2 cellular contexts compared by ENCODE assay signal in the genomic region with DNA sequence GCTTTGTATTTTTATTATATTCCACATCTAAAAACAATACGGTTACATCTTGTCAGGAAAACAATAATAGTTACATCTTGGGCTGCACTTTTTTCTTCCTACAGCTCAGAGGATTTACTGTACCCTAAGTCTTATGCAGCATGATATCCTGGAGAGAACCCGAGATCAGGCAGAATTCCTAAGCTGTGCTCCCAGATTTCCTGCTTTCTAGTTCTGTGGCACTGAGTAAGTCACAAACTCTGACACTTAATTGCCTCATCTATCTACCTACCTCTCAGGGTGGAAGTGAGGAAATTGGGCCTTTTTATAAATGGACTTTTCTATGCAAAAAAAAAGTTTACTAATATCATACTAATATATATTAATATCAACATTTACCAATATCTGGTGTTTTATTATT.
TF ChIP-seq lines count a peak whose summit lies in the region.

No MANE protein-coding gene starts in this region.

TF ChIP-seq in SK-N-SH treated with all-trans-retinoic acid at 6 μM for 48 hours, 23 proteins besides CTCF, POLR2A, EP300 and RAD21 (continued from another document):
- TF ChIP-seq POU6F1 (CRISPR knock-in tag; IDR thresholded peaks at IDR 0.05; ENCODE audit: borderline replicate concordance, low read depth) (no peak), BACH2 (CRISPR knock-in tag; IDR thresholded peaks at IDR 0.05; ENCODE audit: borderline replicate concordance) (no peak), TOX (CRISPR knock-in tag; IDR thresholded peaks at IDR 0.05; ENCODE audit: borderline replicate concordance) (no peak), ZNF70 (CRISPR knock-in tag; IDR thresholded peaks at IDR 0.05) (no peak), ZFP3 (CRISPR knock-in tag; IDR thresholded peaks at IDR 0.05) (no peak)

TF ChIP-seq in SK-N-SH, 30 proteins besides CTCF, POLR2A, EP300 and RAD21 (continued from another document):
- TF ChIP-seq RFX5 (IDR thresholded peaks at IDR 0.05; ENCODE audit: low read length) (no peak), SIN3A (IDR thresholded peaks at IDR 0.05; ENCODE audit: borderline replicate concordance, low read depth, low read length) (no peak), PBX3 (IDR thresholded peaks at IDR 0.05) (no peak), MXI1 (IDR thresholded peaks at IDR 0.05; ENCODE audit: low read depth, low read length) (no peak), EZH2phosphoT487 (IDR thresholded peaks at IDR 0.05; ENCODE audit: borderline replicate concordance, low read depth) (no peak), SMC3 (IDR thresholded peaks at IDR 0.05; ENCODE audit: low read depth, low read length) (no peak), FOXJ3 (CRISPR knock-in tag; IDR thresholded peaks at IDR 0.05) (no peak), CHD2 (IDR thresholded peaks at IDR 0.05; ENCODE audit: low read length, partially characterized antibody) (no peak), JUND (IDR thresholded peaks at IDR 0.05) (no peak), ELF1 (IDR thresholded peaks at IDR 0.05) (no peak)
- TF ChIP-seq, protein P1, sequence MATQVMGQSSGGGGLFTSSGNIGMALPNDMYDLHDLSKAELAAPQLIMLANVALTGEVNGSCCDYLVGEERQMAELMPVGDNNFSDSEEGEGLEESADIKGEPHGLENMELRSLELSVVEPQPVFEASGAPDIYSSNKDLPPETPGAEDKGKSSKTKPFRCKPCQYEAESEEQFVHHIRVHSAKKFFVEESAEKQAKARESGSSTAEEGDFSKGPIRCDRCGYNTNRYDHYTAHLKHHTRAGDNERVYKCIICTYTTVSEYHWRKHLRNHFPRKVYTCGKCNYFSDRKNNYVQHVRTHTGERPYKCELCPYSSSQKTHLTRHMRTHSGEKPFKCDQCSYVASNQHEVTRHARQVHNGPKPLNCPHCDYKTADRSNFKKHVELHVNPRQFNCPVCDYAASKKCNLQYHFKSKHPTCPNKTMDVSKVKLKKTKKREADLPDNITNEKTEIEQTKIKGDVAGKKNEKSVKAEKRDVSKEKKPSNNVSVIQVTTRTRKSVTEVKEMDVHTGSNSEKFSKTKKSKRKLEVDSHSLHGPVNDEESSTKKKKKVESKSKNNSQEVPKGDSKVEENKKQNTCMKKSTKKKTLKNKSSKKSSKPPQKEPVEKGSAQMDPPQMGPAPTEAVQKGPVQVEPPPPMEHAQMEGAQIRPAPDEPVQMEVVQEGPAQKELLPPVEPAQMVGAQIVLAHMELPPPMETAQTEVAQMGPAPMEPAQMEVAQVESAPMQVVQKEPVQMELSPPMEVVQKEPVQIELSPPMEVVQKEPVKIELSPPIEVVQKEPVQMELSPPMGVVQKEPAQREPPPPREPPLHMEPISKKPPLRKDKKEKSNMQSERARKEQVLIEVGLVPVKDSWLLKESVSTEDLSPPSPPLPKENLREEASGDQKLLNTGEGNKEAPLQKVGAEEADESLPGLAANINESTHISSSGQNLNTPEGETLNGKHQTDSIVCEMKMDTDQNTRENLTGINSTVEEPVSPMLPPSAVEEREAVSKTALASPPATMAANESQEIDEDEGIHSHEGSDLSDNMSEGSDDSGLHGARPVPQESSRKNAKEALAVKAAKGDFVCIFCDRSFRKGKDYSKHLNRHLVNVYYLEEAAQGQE (IDR thresholded peaks at IDR 0.05; ENCODE audit: low read depth, low read length), result no peak
- TF ChIP-seq, protein P2, sequence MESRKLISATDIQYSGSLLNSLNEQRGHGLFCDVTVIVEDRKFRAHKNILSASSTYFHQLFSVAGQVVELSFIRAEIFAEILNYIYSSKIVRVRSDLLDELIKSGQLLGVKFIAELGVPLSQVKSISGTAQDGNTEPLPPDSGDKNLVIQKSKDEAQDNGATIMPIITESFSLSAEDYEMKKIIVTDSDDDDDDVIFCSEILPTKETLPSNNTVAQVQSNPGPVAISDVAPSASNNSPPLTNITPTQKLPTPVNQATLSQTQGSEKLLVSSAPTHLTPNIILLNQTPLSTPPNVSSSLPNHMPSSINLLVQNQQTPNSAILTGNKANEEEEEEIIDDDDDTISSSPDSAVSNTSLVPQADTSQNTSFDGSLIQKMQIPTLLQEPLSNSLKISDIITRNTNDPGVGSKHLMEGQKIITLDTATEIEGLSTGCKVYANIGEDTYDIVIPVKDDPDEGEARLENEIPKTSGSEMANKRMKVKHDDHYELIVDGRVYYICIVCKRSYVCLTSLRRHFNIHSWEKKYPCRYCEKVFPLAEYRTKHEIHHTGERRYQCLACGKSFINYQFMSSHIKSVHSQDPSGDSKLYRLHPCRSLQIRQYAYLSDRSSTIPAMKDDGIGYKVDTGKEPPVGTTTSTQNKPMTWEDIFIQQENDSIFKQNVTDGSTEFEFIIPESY (IDR thresholded peaks at IDR 0.05; ENCODE audit: borderline replicate concordance, low read depth), result no peak
